8 cellular contexts compared by ENCODE assay signal in genomic region chr3:169668081-169668956, GRCh38. TPM values are rescaled to one million over a fixed set of nuclear protein-coding genes. Genes with fewer than 3 reads are reported as not detected.
DNase-seq lines count a peak whose midpoint lies in the region; ATAC-seq and TF ChIP-seq lines count a peak whose summit lies in the region.
"Had no signal": no experiment of that assay in that cellular context is flagged by ENCODE, and none has a peak within 500 bp of the region (broad histone marks: within the 10 kb centered on the region; RNA-seq: fewer than 3 reads in every experiment).

No MANE protein-coding gene starts in this region.

- H3K9me3 Mint-ChIP-seq in activated CD8-positive, alpha-beta T cell treated with anti-CD3 and anti-CD28 coated beads for 36 hours = peaks cover 2% of the 10 kb centered on the region

- H3K4me1 Mint-ChIP-seq in activated CD8-positive, alpha-beta T cell treated with anti-CD3 and anti-CD28 coated beads for 36 hours (ENCODE audit: low read depth) = peaks cover 18% of the 10 kb centered on the region

- H3K27ac ChIP-seq in cardiac muscle cell (no peak overlapping the region), psoas muscle (peak overlapping the region; percentile 21)
- H3K27ac ChIP-seq: VCaP had no signal

- TF ChIP-seq CTCF in GM06990 (IDR thresholded peaks at IDR 0.05; ENCODE audit: insufficient read depth, low read length, poor library complexity, severe bottlenecking) (no peak), cardiac muscle cell (IDR thresholded peaks at IDR 0.05; ENCODE audit: low read depth, low read length) (no peak), psoas muscle (IDR thresholded peaks at IDR 0.05) (no peak)
- no peak for TF ChIP-seq CTCF in activated CD8-positive, alpha-beta T cell treated with anti-CD3 and anti-CD28 coated beads for 36 hours (IDR thresholded peaks at IDR 0.05)

- H3K27ac Mint-ChIP-seq in activated CD8-positive, alpha-beta T cell treated with anti-CD3 and anti-CD28 coated beads for 36 hours = no peak overlapping the region

- DNase-seq in GM06990 (ENCODE audit: extremely low read depth, insufficient read length) (peak; percentile 34), HT-29 (ENCODE audit: low spot score) (peak; percentile 81), cardiac muscle cell (ENCODE audit: low read depth in 1 of 2, low spot score in 1 of 2) (peak; percentile 59 to 67), psoas muscle (peak; percentile 14 to 62), NCI-H187 (lab: John Stamatoyannopoulos, UW) (no peak)
- DNase-seq in activated CD8-positive, alpha-beta T cell treated with anti-CD3 and anti-CD28 coated beads for 36 hours = peak; percentile 20

- intact Hi-C loops in activated CD8-positive, alpha-beta T cell treated with anti-CD3 and anti-CD28 coated beads for 36 hours (cut with micrococcal nuclease) = loop anchor here (2.0 kb wide), 1 partner anchor 520 kb away; no protein-coding TSS in a partner anchor
- intact Hi-C loops in psoas muscle (cut with DNase I) = loop anchor here in 1 of 2 donors (2.0 to 10.0 kb wide), 4 partner anchors 520 to 804 kb away; no protein-coding TSS in a partner anchor

- POLR2A ChIA-PET in activated CD8-positive, alpha-beta T cell treated with anti-CD3 and anti-CD28 coated beads for 36 hours (lab: Charles Lee) = interaction anchor here (0.6 kb wide), 1 partner anchor 301 kb away, joined by 3 read pairs; no protein-coding TSS in a partner anchor

- H3K4me3 ChIP-seq in GM06990 (replicated peaks; ENCODE audit: low read depth, low read length) (no peak overlapping the region), cardiac muscle cell (peak overlapping the region; percentile 41), psoas muscle (peak overlapping the region; percentile 54)

- CTCF ChIA-PET in activated CD8-positive, alpha-beta T cell treated with anti-CD3 and anti-CD28 coated beads for 36 hours (lab: Charles Lee) = interaction anchor here (0.6 to 4.1 kb wide), 25 partner anchors 7 to 918 kb away, joined by 3 to 52 read pairs (median 4); no protein-coding TSS in a partner anchor

- no peaks in the 10 kb centered on the region for H3K36me3 ChIP-seq in GM06990 (ENCODE audit: control insufficient read depth, insufficient read depth, low read length)
- no peaks in the 10 kb centered on the region for H3K36me3 ChIP-seq in cardiac muscle cell
- no peaks in the 10 kb centered on the region for H3K36me3 ChIP-seq in psoas muscle (ENCODE audit: insufficient read depth in 1 of 2, low read depth in 1 of 2)

- no peaks in the 10 kb centered on the region for H3K36me3 Mint-ChIP-seq in activated CD8-positive, alpha-beta T cell treated with anti-CD3 and anti-CD28 coated beads for 36 hours (ENCODE audit: low read depth)

- peaks cover 70% of the 10 kb centered on the region for H3K27me3 Mint-ChIP-seq in activated CD8-positive, alpha-beta T cell treated with anti-CD3 and anti-CD28 coated beads for 36 hours

- peak; percentile 53 for ATAC-seq in activated CD8-positive, alpha-beta T cell treated with anti-CD3 and anti-CD28 coated beads for 36 hours
- ATAC-seq in psoas muscle = peak; percentile 22 to 63 (median 41)
- no peak for ATAC-seq in GM21737 (IDR thresholded peaks at IDR 0.05; ENCODE audit: unreplicated experiment)

- no peaks in the 10 kb centered on the region for H3K9me3 ChIP-seq in cardiac muscle cell (ENCODE audit: low read depth)
- H3K9me3 ChIP-seq in psoas muscle = peaks cover 2% of the 10 kb centered on the region

- H3K27me3 ChIP-seq in GM06990 (replicated peaks; ENCODE audit: control insufficient read depth, insufficient read depth, low read length) (no peaks in the 10 kb centered on the region; the same call in none of the 2 replicates), cardiac muscle cell (peaks cover 73% of the 10 kb centered on the region), psoas muscle (ENCODE audit: insufficient read depth in 3 of 3, low read length in 2 of 3) (peaks cover 3 to 99% (median 22%) of the 10 kb centered on the region in 3 donors)

- 3 to 4% (median 3%) methylated on average over 57 to 58 of the region's 58 CpGs for WGBS in psoas muscle, 3 donors

- peak overlapping the region; percentile 44 for H3K4me3 Mint-ChIP-seq in activated CD8-positive, alpha-beta T cell treated with anti-CD3 and anti-CD28 coated beads for 36 hours

- peaks cover 6% of the 10 kb centered on the region for H3K4me1 ChIP-seq in cardiac muscle cell (ENCODE audit: low read depth)
- peaks cover 14% of the 10 kb centered on the region for H3K4me1 ChIP-seq in psoas muscle

RNA-seq across cellular contexts. Expression of gene MECOM, which starts 4.8 kb away (rescaled TPM):
- 27.3 and 27.9 TPM in 2 replicates for total RNA-seq in HT-29 (2014; rRNA removed; shearing (Covaris generic))
- total RNA-seq in activated CD8-positive, alpha-beta T cell treated with anti-CD3 and anti-CD28 coated beads for 36 hours = not detected
- total RNA-seq in cardiac muscle cell (10.4 and 10.9 TPM in 2 replicates), psoas muscle (10 to 100 TPM in 1 of 4 donors, 1 to 10 TPM in 3; 6.6 to 11.5 (median 8.1) TPM)
- polyA plus RNA-seq in cardiac muscle cell (6.1 and 11.1 TPM in 2 replicates), psoas muscle (1 to 10 TPM; 2.5 to 2.7 (median 2.6) TPM)

Comparison
In these comparisons a context has a peak if more than half of its experiments do, and no peak if none do; other contexts are left out.
1. DNase-seq: peak in GM06990 (single experiment), HT-29 (single experiment), activated CD8-positive, alpha-beta T cell treated with anti-CD3 and anti-CD28 coated beads for 36 hours (single experiment), cardiac muscle cell (2 of 2) and psoas muscle (2 of 2); none in NCI-H187 (0 of 2).
2. RNA of gene MECOM, which starts 4.8 kb away (total RNA-seq): 27.3 to 27.9 TPM in HT-29, 10.4 to 10.9 TPM in cardiac muscle cell and 6.6 to 11.5 TPM in psoas muscle; not detected in activated CD8-positive, alpha-beta T cell treated with anti-CD3 and anti-CD28 coated beads for 36 hours; every median in the first group is over 4 times any median in the second.